Comparison of ENCODE assay signal across 8 cellular contexts in genomic region chr6:3226422-3227362, GRCh38. TPM values are rescaled to one million over a fixed set of nuclear protein-coding genes. Genes with fewer than 3 reads are reported as not detected.
A peak's percentile ranks its signal among the peaks of the same experiment; 100 is the strongest.
DNase-seq lines count a peak whose midpoint lies in the region; ATAC-seq and TF ChIP-seq lines count a peak whose summit lies in the region.

No MANE protein-coding gene starts in this region.

- peak overlapping the region; percentile 64 for H3K27ac ChIP-seq in substantia nigra (ENCODE audit: low read depth, low read length, poor library complexity, severe bottlenecking)

- peaks cover 4% of the 10 kb centered on the region for H3K9me3 Mint-ChIP-seq in activated naive CD4-positive, alpha-beta T cell treated with anti-CD3 and anti-CD28 coated beads, Interleukin-2, amount 10 ng/mL, durations not matched to agents 7 days and 5 days
- H3K9me3 Mint-ChIP-seq in MCF 10A (ENCODE audit: unreplicated experiment) = peaks cover 7% of the 10 kb centered on the region

- peak; percentile 38 for DNase-seq in activated naive CD4-positive, alpha-beta T cell treated with anti-CD3 and anti-CD28 coated beads, Interleukin-2, amount 10 ng/mL, durations not matched to agents 7 days and 5 days
- DNase-seq in activated naive CD4-positive, alpha-beta T cell (lab: John Stamatoyannopoulos, UW) = no peak
- DNase-seq in NCI-H748 (lab: John Stamatoyannopoulos, UW; ENCODE audit: unreplicated experiment) (peak; percentile 89), MCF 10A (ENCODE audit: unreplicated experiment) (no peak), left colon (no peak), substantia nigra (lab: John Stamatoyannopoulos, UW) (peak in 25 of 49 donors; percentile 20 to 66 (median 51)), UCSD-AML1 (lab: John Stamatoyannopoulos, UW; ENCODE audit: unreplicated experiment) (no peak), HuH-7 (ENCODE audit: low spot score) (no peak)

- ATAC-seq in left colon = peak; percentile 13

- CTCF ChIA-PET in activated naive CD4-positive, alpha-beta T cell treated with anti-CD3 and anti-CD28 coated beads, Interleukin-2, amount 10 ng/mL, durations not matched to agents 7 days and 5 days (lab: Charles Lee) = no interaction called here
- CTCF ChIA-PET in MCF 10A (lab: Yijun Ruan, JAX) = interaction anchor here (0.7 kb wide), 1 partner anchor 505 kb away, joined by 3 read pairs; no protein-coding TSS in a partner anchor

- no peak overlapping the region for H3K27ac Mint-ChIP-seq in activated naive CD4-positive, alpha-beta T cell treated with anti-CD3 and anti-CD28 coated beads, Interleukin-2, amount 10 ng/mL, durations not matched to agents 7 days and 5 days
- no peak overlapping the region for H3K27ac Mint-ChIP-seq in MCF 10A (ENCODE audit: low read depth, unreplicated experiment)

- H3K4me1 Mint-ChIP-seq in activated naive CD4-positive, alpha-beta T cell treated with anti-CD3 and anti-CD28 coated beads, Interleukin-2, amount 10 ng/mL, durations not matched to agents 7 days and 5 days = peaks cover 43% of the 10 kb centered on the region
- peaks cover 19% of the 10 kb centered on the region for H3K4me1 Mint-ChIP-seq in MCF 10A (ENCODE audit: insufficient read depth, unreplicated experiment)

- no TSS peak for BruUV-seq in MCF 10A (replicated peaks; lab: Mats Ljungman, UMichigan)

- H3K27me3 Mint-ChIP-seq in activated naive CD4-positive, alpha-beta T cell treated with anti-CD3 and anti-CD28 coated beads, Interleukin-2, amount 10 ng/mL, durations not matched to agents 7 days and 5 days = peaks cover 76% of the 10 kb centered on the region
- peaks cover 61% of the 10 kb centered on the region for H3K27me3 Mint-ChIP-seq in MCF 10A (ENCODE audit: insufficient read depth, unreplicated experiment)

- POLR2A ChIA-PET in MCF 10A (lab: Yijun Ruan, JAX) = interaction anchor here (0.6 kb wide), 2 partner anchors 129 to 230 kb away, joined by 3 read pairs; no protein-coding TSS in a partner anchor

- TF ChIP-seq CTCF in MCF 10A (IDR thresholded peaks at IDR 0.05; ENCODE audit: unreplicated experiment) = no peak

- H3K36me3 Mint-ChIP-seq in activated naive CD4-positive, alpha-beta T cell treated with anti-CD3 and anti-CD28 coated beads, Interleukin-2, amount 10 ng/mL, durations not matched to agents 7 days and 5 days = peaks cover 3% of the 10 kb centered on the region
- no peaks in the 10 kb centered on the region for H3K36me3 Mint-ChIP-seq in MCF 10A (ENCODE audit: insufficient read depth, unreplicated experiment)

- H3K4me3 Mint-ChIP-seq in activated naive CD4-positive, alpha-beta T cell treated with anti-CD3 and anti-CD28 coated beads, Interleukin-2, amount 10 ng/mL, durations not matched to agents 7 days and 5 days = peak overlapping the region; percentile 52
- H3K4me3 Mint-ChIP-seq in MCF 10A (ENCODE audit: unreplicated experiment) = peak overlapping the region; percentile 65

- intact Hi-C loops in MCF 10A (cut with micrococcal nuclease) = no loop called here
- intact Hi-C loops in left colon (cut with DNase I, micrococcal nuclease) = no loop called here

RNA-seq across cellular contexts. Expression of gene TUBB2B, which starts 0.8 kb away (rescaled TPM):
- total RNA-seq in MCF 10A (2022) (0.47 and 0.54 TPM in 2 replicates), left colon (1 to 10 TPM; 1.2 to 2.7 TPM)

RNA-seq across cellular contexts. Expression of gene PSMG4, which starts 32.1 kb away (rescaled TPM):
- total RNA-seq in MCF 10A (2022) (27.9 and 40.0 TPM in 2 replicates), left colon (10 to 100 TPM in 1 of 2 donors, 1 to 10 TPM in 1; 9.9 to 13.8 TPM)

Comparison
In these comparisons a context has a peak if more than half of its experiments do, and no peak if none do; other contexts are left out.
1. DNase-seq: peak in activated naive CD4-positive, alpha-beta T cell treated with anti-CD3 and anti-CD28 coated beads, Interleukin-2, amount 10 ng/mL, durations not matched to agents 7 days and 5 days (single experiment), NCI-H748 (single experiment) and substantia nigra (25 of 49); none in activated naive CD4-positive, alpha-beta T cell (0 of 4), MCF 10A (single experiment), left colon (0 of 2), UCSD-AML1 (single experiment) and HuH-7 (single experiment).